1 cellular context compared by ENCODE assay signal in the genomic region with DNA sequence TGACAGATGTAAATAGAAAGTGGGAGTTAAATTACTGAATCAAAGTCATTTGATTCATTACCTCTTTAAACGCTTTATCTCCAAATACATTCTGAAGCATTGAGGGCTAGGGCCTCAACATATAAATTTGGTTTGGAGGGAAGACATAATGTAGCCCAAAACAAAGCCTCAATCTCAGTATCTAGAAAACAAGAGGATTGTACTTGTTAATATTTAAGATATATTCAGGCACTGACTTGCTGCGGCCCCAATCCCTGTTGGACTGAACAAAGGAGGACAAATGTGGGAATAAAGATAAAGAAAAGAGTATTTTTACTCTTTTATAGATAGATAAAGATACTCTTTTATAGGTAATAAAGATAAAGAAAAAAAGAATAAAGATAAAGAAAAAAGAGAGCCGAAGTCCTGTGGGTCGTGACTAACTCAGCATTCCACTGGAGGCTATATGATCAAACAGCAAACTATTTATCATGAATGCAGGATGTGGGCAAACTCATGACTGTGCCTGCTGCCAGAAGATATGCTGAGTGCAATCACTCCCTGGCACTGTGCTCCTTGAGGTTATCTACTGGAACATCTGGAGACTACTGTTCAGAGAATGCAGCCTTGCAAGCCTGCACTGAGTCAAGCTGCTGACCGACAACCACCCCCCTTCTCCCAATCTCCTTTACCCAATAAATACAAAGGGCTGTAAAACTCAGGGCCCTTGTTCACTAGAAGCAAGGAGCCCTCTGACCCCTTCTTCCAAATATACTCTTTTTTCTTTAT.
TF ChIP-seq lines count a peak whose summit lies in the region.

No MANE protein-coding gene starts in this region.

TF ChIP-seq in K562, 482 proteins besides CTCF, POLR2A, EP300 and RAD21 (continued from another document and continues in another):
- TF ChIP-seq PBX2 (CRISPR knock-in tag; IDR thresholded peaks at IDR 0.05; ENCODE audit: low read depth) (no peak), PBX2 (tag; conservative IDR thresholded peaks at IDR 0.05; ENCODE audit: low read depth) (peak; percentile 65; the same call in 1 of the 2 replicates), KLF6 (CRISPR knock-in tag; IDR thresholded peaks at IDR 0.05; ENCODE audit: borderline replicate concordance) (peak; percentile 65; the same call in 1 of the 2 replicates), TEAD2 (tag; IDR thresholded peaks at IDR 0.05) (peak; percentile 71), ZNF407 (IDR thresholded peaks at IDR 0.05; ENCODE audit: low read depth) (no peak), E2F1 (CRISPR knock-in tag; IDR thresholded peaks at IDR 0.05) (no peak), NR2F6 (CRISPR knock-in tag; IDR thresholded peaks at IDR 0.05) (no peak), E2F3 (CRISPR knock-in tag; IDR thresholded peaks at IDR 0.05) (no peak), TCFL5 (CRISPR knock-in tag; conservative IDR thresholded peaks at IDR 0.05) (0 out of 2 replicates have a peak, but pooled peaks have one; percentile 56), RBM17 (IDR thresholded peaks at IDR 0.05; ENCODE audit: borderline replicate concordance, low read depth, low read length) (no peak), NRF1 (conservative IDR thresholded peaks at IDR 0.05 in 1 of 2, IDR thresholded peaks at IDR 0.05 in 1 of 2) (no peak), MCM5 (IDR thresholded peaks at IDR 0.05; ENCODE audit: low read depth) (no peak), POU5F1 (IDR thresholded peaks at IDR 0.05; ENCODE audit: borderline replicate concordance, low read depth, low read length, partially characterized antibody) (no peak), TEAD4 (IDR thresholded peaks at IDR 0.05; ENCODE audit: low read length) (peak; percentile 99), TEAD4 (CRISPR knock-in tag; IDR thresholded peaks at IDR 0.05; ENCODE audit: borderline replicate concordance) (no peak), RREB1 (CRISPR knock-in tag; IDR thresholded peaks at IDR 0.05) (no peak), RNF2 (IDR thresholded peaks at IDR 0.05) (peak; percentile 84), PCBP2 (IDR thresholded peaks at IDR 0.05; ENCODE audit: low read depth, low read length, poor library complexity, severe bottlenecking) (no peak), KDM4B (IDR thresholded peaks at IDR 0.05; ENCODE audit: borderline replicate concordance in 2 of 2, low read depth in 1 of 2) (no peak), ARHGAP35 (IDR thresholded peaks at IDR 0.05; ENCODE audit: partially characterized antibody) (no peak), ZBTB8A (IDR thresholded peaks at IDR 0.05; ENCODE audit: partially characterized antibody) (no peak)
- TF ChIP-seq, protein P1, sequence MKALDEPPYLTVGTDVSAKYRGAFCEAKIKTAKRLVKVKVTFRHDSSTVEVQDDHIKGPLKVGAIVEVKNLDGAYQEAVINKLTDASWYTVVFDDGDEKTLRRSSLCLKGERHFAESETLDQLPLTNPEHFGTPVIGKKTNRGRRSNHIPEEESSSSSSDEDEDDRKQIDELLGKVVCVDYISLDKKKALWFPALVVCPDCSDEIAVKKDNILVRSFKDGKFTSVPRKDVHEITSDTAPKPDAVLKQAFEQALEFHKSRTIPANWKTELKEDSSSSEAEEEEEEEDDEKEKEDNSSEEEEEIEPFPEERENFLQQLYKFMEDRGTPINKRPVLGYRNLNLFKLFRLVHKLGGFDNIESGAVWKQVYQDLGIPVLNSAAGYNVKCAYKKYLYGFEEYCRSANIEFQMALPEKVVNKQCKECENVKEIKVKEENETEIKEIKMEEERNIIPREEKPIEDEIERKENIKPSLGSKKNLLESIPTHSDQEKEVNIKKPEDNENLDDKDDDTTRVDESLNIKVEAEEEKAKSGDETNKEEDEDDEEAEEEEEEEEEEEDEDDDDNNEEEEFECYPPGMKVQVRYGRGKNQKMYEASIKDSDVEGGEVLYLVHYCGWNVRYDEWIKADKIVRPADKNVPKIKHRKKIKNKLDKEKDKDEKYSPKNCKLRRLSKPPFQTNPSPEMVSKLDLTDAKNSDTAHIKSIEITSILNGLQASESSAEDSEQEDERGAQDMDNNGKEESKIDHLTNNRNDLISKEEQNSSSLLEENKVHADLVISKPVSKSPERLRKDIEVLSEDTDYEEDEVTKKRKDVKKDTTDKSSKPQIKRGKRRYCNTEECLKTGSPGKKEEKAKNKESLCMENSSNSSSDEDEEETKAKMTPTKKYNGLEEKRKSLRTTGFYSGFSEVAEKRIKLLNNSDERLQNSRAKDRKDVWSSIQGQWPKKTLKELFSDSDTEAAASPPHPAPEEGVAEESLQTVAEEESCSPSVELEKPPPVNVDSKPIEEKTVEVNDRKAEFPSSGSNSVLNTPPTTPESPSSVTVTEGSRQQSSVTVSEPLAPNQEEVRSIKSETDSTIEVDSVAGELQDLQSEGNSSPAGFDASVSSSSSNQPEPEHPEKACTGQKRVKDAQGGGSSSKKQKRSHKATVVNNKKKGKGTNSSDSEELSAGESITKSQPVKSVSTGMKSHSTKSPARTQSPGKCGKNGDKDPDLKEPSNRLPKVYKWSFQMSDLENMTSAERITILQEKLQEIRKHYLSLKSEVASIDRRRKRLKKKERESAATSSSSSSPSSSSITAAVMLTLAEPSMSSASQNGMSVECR (CRISPR knock-in tag; IDR thresholded peaks at IDR 0.05): no peak
